24 cellular contexts compared by ENCODE assay signal in genomic region chr4:154487144-154487543, GRCh38. TPM values are rescaled to one million over a fixed set of nuclear protein-coding genes. Genes with fewer than 3 reads are reported as not detected.
"Had no signal": no experiment of that assay in that cellular context is flagged by ENCODE, and none has a peak within 500 bp of the region (broad histone marks: within the 10 kb centered on the region; RNA-seq: fewer than 3 reads in every experiment).

No MANE protein-coding gene starts in this region.

- H3K79me2 ChIP-seq: parathyroid adenoma had no signal

- H3K4me3 Mint-ChIP-seq: endodermal cell; memory B cell; natural killer cell; neural progenitor cell; stimulated activated memory B cell treated with anti-CD40 and anti-IgM and Interleukin-4, amounts not matched to agents 10 μg/mL and 1 μg/mL and 100 μg/mL, for 72 hours; stimulated activated naive CD8-positive, alpha-beta T cell treated with anti-CD3 and anti-CD28 coated beads, Interleukin-15, Interleukin-2, amounts not matched to agents 100 ng/mL and 50 ng/mL, for 24 hours had no signal

- H3K27ac ChIP-seq: dorsolateral prefrontal cortex, epithelial cell of prostate, gastrocnemius medialis, lower lobe of right lung, neural progenitor cell, parathyroid adenoma, right atrium auricular region, thoracic aorta, tibial nerve, upper lobe of left lung had no signal

- H3K36me3 ChIP-seq: gastrocnemius medialis, lower lobe of right lung, neural progenitor cell, right atrium auricular region, thoracic aorta, tibial nerve, upper lobe of left lung had no signal

- H3K4me3 ChIP-seq: dorsolateral prefrontal cortex, gastrocnemius medialis, lower lobe of right lung, neural progenitor cell, right atrium auricular region, thoracic aorta, tibial nerve, upper lobe of left lung had no signal

- DNase-seq: dorsolateral prefrontal cortex; effector CD4-positive, alpha-beta T cell; endodermal cell; head of caudate nucleus; left ventricle myocardium superior; lower lobe of right lung; natural killer cell; stimulated activated CD4-positive, alpha-beta T cell treated with anti-CD3 and anti-CD28 coated beads, Interleukin-2, amount 100 ng/mL, for 24 hours; stimulated activated CD4-positive, alpha-beta T cell treated with anti-CD3 and anti-CD28 coated beads, Interleukin-4, amount 100 ng/mL, for 4 hours; upper lobe of left lung had no signal

- H3K9me3 ChIP-seq: gastrocnemius medialis, lower lobe of right lung, right atrium auricular region, thoracic aorta, tibial nerve, upper lobe of left lung had no signal

- ATAC-seq: esophagus mucosa; gastrocnemius medialis; left ventricle myocardium superior; lower lobe of right lung; natural killer cell; sciatic nerve; stimulated activated memory B cell treated with anti-CD40 and anti-IgM and Interleukin-4, amounts not matched to agents 10 μg/mL and 1 μg/mL and 100 μg/mL, for 72 hours had no signal

- H3K27ac Mint-ChIP-seq: endodermal cell; memory B cell; natural killer cell; neural progenitor cell; progenitor cell of endocrine pancreas; stimulated activated memory B cell treated with anti-CD40 and anti-IgM and Interleukin-4, amounts not matched to agents 10 μg/mL and 1 μg/mL and 100 μg/mL, for 72 hours; stimulated activated naive CD8-positive, alpha-beta T cell treated with anti-CD3 and anti-CD28 coated beads, Interleukin-15, Interleukin-2, amounts not matched to agents 100 ng/mL and 50 ng/mL, for 24 hours had no signal

- H3K4me1 ChIP-seq: parathyroid adenoma had no signal

- H3K36me3 Mint-ChIP-seq: memory B cell; natural killer cell; neural progenitor cell; stimulated activated memory B cell treated with anti-CD40 and anti-IgM and Interleukin-4, amounts not matched to agents 10 μg/mL and 1 μg/mL and 100 μg/mL, for 72 hours had no signal

- H3K4me1 Mint-ChIP-seq: natural killer cell had no signal

- H2AFZ ChIP-seq: neural progenitor cell, parathyroid adenoma had no signal

- H3K9ac ChIP-seq: neural progenitor cell, parathyroid adenoma had no signal

- H3K9me3 Mint-ChIP-seq: memory B cell; natural killer cell; stimulated activated memory B cell treated with anti-CD40 and anti-IgM and Interleukin-4, amounts not matched to agents 10 μg/mL and 1 μg/mL and 100 μg/mL, for 72 hours; stimulated activated naive CD8-positive, alpha-beta T cell treated with anti-CD3 and anti-CD28 coated beads, Interleukin-15, Interleukin-2, amounts not matched to agents 100 ng/mL and 50 ng/mL, for 24 hours had no signal

- H3K4me2 ChIP-seq: neural progenitor cell had no signal

RNA-seq across cellular contexts. Expression of gene DCHS2, which starts 4.5 kb away (rescaled TPM):
- total RNA-seq: glomerular endothelial cell, left ventricle myocardium superior, natural killer cell, sciatic nerve had no signal
